In the genomic region with DNA sequence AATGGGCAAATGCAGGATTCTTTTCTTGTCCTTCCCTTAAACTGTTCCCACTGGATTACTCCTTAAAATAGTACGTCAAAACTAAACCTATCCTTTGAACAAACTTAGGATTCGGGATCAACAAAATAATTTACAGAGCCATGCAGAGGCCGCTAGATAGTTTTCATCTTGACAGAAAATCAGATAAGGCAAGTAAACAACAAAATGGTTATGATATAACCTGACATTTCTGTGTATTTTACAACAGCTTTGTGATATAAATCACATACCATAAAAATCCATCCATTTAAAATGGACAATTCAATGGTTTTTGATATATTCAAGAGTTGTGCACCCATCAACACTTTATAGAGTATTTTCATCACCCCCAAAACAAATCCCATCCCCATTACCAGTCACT, we compare ENCODE assay signal across 2 cellular contexts.
A peak's percentile ranks its signal among the peaks of the same experiment; 100 is the strongest.
TF ChIP-seq lines count a peak whose summit lies in the region.

No MANE protein-coding gene starts in this region.

TF ChIP-seq in HEK293, 187 proteins besides CTCF, POLR2A, EP300 and RAD21:
- no peak for TF ChIP-seq ZNF555 (tag by site-specific recombination; conservative IDR thresholded peaks at IDR 0.05)
- TF ChIP-seq IKZF3 (tag by site-specific recombination; IDR thresholded peaks at IDR 0.05) = 0 out of 2 replicates have a peak, but pooled peaks have one; percentile 34
- TF ChIP-seq, protein P1, sequence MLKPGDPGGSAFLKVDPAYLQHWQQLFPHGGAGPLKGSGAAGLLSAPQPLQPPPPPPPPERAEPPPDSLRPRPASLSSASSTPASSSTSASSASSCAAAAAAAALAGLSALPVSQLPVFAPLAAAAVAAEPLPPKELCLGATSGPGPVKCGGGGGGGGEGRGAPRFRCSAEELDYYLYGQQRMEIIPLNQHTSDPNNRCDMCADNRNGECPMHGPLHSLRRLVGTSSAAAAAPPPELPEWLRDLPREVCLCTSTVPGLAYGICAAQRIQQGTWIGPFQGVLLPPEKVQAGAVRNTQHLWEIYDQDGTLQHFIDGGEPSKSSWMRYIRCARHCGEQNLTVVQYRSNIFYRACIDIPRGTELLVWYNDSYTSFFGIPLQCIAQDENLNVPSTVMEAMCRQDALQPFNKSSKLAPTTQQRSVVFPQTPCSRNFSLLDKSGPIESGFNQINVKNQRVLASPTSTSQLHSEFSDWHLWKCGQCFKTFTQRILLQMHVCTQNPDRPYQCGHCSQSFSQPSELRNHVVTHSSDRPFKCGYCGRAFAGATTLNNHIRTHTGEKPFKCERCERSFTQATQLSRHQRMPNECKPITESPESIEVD (tag by site-specific recombination; IDR thresholded peaks at IDR 0.05) = peak; percentile 75

TF ChIP-seq in GM12878, 131 proteins besides CTCF, POLR2A, EP300 and RAD21:
- no peak for TF ChIP-seq ZNF274 (IDR thresholded peaks at IDR 0.05; ENCODE audit: insufficient read depth, insufficient read length)
- TF ChIP-seq RFX5 (IDR thresholded peaks at IDR 0.05; ENCODE audit: low read depth, low read length) = no peak
- TF ChIP-seq YBX1 (IDR thresholded peaks at IDR 0.05) = no peak
- TF ChIP-seq, protein P2, sequence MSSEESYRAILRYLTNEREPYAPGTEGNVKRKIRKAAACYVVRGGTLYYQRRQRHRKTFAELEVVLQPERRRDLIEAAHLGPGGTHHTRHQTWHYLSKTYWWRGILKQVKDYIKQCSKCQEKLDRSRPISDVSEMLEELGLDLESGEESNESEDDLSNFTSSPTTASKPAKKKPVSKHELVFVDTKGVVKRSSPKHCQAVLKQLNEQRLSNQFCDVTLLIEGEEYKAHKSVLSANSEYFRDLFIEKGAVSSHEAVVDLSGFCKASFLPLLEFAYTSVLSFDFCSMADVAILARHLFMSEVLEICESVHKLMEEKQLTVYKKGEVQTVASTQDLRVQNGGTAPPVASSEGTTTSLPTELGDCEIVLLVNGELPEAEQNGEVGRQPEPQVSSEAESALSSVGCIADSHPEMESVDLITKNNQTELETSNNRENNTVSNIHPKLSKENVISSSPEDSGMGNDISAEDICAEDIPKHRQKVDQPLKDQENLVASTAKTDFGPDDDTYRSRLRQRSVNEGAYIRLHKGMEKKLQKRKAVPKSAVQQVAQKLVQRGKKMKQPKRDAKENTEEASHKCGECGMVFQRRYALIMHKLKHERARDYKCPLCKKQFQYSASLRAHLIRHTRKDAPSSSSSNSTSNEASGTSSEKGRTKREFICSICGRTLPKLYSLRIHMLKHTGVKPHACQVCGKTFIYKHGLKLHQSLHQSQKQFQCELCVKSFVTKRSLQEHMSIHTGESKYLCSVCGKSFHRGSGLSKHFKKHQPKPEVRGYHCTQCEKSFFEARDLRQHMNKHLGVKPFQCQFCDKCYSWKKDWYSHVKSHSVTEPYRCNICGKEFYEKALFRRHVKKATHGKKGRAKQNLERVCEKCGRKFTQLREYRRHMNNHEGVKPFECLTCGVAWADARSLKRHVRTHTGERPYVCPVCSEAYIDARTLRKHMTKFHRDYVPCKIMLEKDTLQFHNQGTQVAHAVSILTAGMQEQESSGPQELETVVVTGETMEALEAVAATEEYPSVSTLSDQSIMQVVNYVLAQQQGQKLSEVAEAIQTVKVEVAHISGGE (CRISPR knock-in tag; IDR thresholded peaks at IDR 0.05) = no peak
- TF ChIP-seq, protein P3, sequence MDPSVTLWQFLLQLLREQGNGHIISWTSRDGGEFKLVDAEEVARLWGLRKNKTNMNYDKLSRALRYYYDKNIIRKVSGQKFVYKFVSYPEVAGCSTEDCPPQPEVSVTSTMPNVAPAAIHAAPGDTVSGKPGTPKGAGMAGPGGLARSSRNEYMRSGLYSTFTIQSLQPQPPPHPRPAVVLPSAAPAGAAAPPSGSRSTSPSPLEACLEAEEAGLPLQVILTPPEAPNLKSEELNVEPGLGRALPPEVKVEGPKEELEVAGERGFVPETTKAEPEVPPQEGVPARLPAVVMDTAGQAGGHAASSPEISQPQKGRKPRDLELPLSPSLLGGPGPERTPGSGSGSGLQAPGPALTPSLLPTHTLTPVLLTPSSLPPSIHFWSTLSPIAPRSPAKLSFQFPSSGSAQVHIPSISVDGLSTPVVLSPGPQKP (IDR thresholded peaks at IDR 0.05; ENCODE audit: low read depth, low read length) = no peak
- no peak for TF ChIP-seq WRNIP1 (IDR thresholded peaks at IDR 0.05; ENCODE audit: borderline replicate concordance, low read depth, low read length)
- TF ChIP-seq SUZ12 (IDR thresholded peaks at IDR 0.05; ENCODE audit: unreplicated experiment) = no peak
- no peak for TF ChIP-seq ZNF217 (IDR thresholded peaks at IDR 0.05)
- TF ChIP-seq ATF7 (IDR thresholded peaks at IDR 0.05; ENCODE audit: low read depth) = no peak
- no peak for TF ChIP-seq IRF4 (IDR thresholded peaks at IDR 0.05; ENCODE audit: low read depth, low read length)
- TF ChIP-seq, protein P4, sequence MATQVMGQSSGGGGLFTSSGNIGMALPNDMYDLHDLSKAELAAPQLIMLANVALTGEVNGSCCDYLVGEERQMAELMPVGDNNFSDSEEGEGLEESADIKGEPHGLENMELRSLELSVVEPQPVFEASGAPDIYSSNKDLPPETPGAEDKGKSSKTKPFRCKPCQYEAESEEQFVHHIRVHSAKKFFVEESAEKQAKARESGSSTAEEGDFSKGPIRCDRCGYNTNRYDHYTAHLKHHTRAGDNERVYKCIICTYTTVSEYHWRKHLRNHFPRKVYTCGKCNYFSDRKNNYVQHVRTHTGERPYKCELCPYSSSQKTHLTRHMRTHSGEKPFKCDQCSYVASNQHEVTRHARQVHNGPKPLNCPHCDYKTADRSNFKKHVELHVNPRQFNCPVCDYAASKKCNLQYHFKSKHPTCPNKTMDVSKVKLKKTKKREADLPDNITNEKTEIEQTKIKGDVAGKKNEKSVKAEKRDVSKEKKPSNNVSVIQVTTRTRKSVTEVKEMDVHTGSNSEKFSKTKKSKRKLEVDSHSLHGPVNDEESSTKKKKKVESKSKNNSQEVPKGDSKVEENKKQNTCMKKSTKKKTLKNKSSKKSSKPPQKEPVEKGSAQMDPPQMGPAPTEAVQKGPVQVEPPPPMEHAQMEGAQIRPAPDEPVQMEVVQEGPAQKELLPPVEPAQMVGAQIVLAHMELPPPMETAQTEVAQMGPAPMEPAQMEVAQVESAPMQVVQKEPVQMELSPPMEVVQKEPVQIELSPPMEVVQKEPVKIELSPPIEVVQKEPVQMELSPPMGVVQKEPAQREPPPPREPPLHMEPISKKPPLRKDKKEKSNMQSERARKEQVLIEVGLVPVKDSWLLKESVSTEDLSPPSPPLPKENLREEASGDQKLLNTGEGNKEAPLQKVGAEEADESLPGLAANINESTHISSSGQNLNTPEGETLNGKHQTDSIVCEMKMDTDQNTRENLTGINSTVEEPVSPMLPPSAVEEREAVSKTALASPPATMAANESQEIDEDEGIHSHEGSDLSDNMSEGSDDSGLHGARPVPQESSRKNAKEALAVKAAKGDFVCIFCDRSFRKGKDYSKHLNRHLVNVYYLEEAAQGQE (IDR thresholded peaks at IDR 0.05; ENCODE audit: low read depth, low read length) = no peak
- no peak for TF ChIP-seq ZNF384 (IDR thresholded peaks at IDR 0.05; ENCODE audit: borderline replicate concordance, low read depth, low read length)
- no peak for TF ChIP-seq MTA2 (IDR thresholded peaks at IDR 0.05; ENCODE audit: low read depth)
- TF ChIP-seq NR2C2 (IDR thresholded peaks at IDR 0.05; ENCODE audit: borderline replicate concordance, control insufficient read depth, insufficient read length, low read depth) = no peak
